Comparison of ENCODE assay signal across 1 cellular context in the genomic region with DNA sequence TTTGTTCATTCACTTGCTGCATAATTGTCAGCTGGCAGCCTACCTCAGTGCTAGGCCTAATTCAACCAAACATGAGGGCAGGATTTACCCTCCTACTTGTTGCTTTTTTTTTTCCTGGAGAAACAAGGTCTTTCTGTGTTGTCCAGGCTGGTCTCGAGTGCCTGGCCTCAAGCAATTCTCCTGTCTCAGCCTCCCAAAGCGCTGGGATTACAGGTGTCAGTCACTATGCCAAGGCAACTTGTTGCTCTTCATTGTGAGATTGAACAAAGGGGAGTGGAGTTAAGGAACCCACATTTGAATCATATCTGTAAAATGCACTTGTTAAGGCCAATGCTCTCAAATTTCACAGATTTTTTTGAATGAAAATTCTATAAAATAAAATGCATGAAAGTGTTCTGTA.
"Had no signal": no experiment of that assay in that cellular context is flagged by ENCODE, and none has a peak within 500 bp of the region (broad histone marks: within the 10 kb centered on the region; RNA-seq: fewer than 3 reads in every experiment).

No MANE protein-coding gene starts in this region.

- H3K4me3 ChIP-seq: GM12878 had no signal

- ATAC-seq: GM12878 had no signal
